In the genomic region with DNA sequence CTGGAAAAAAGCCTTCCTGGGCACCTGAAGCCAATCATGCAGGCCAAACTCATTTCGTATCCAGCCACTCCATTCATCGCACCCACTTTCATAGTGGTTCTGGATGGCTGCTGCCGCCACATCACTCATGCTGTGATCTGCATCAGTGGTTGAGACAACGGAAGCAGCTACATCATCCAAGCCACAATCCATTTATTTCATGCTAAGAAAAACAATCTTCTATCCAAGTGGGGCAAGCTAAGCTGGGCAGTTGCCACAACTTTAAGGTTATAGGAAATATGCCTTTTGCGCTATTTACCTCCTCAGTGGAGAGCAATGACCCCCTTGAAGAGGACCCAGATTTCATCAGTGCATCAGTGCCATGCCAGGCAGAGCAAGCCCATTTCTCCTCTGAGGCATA, we compare ENCODE assay signal across 22 cellular contexts.
DNase-seq lines count a peak whose midpoint lies in the region; ATAC-seq, FAIRE-seq and TF ChIP-seq lines count a peak whose summit lies in the region.
"Had no signal": no experiment of that assay in that cellular context is flagged by ENCODE, and none has a peak within 500 bp of the region (broad histone marks: within the 10 kb centered on the region; RNA-seq: fewer than 3 reads in every experiment).

No MANE protein-coding gene starts in this region.

- no peaks in the 10 kb centered on the region for H3K36me3 Mint-ChIP-seq in effector memory CD8-positive, alpha-beta T cell (ENCODE audit: insufficient read depth)
- H3K36me3 Mint-ChIP-seq: CD4-positive, CD25-positive, alpha-beta regulatory T cell had no signal

- DNase-seq in RCC 7860 (ENCODE audit: low spot score) (peak; percentile 7), astrocyte of the hippocampus (ENCODE audit: low read depth, low spot score) (peak; percentile 15), kidney tubule cell (ENCODE audit: low spot score) (peak; percentile 69), LoVo (ENCODE audit: low spot score) (no peak), GM13976 (ENCODE audit: low spot score) (no peak)
- DNase-seq in effector memory CD8-positive, alpha-beta T cell = no peak
- DNase-seq: CD4-positive, CD25-positive, alpha-beta regulatory T cell; DMS53; H9; HFFc6; KBM-7; MG63; NCI-H1105 treated with DMSO at 0.1 percent for 48 hours; NCI-H2029; NCI-H446; NCI-H524 treated with DMSO at 0.1 percent for 48 hours; NCI-H774; PC-3; Right ventricle myocardium superior; RPMI8226 had no signal

- H3K27me3 Mint-ChIP-seq in effector memory CD8-positive, alpha-beta T cell = no peaks in the 10 kb centered on the region
- H3K27me3 Mint-ChIP-seq: CD4-positive, CD25-positive, alpha-beta regulatory T cell had no signal

- no peak for ATAC-seq in effector memory CD8-positive, alpha-beta T cell (replicated peaks)
- ATAC-seq in GM19035 (IDR thresholded peaks at IDR 0.05; ENCODE audit: unreplicated experiment) = no peak
- ATAC-seq: GM23338, PC-3 had no signal

- in situ Hi-C loops in GM13976 (cut with MboI; ENCODE audit: low sequenced_read_pairs, unreplicated experiment) = no loop called here

- no peaks in the 10 kb centered on the region for H3K9me3 Mint-ChIP-seq in effector memory CD8-positive, alpha-beta T cell
- H3K9me3 Mint-ChIP-seq: GM23338, HFFc6 had no signal

- no peak for TF ChIP-seq CTCF in GM13976 (IDR thresholded peaks at IDR 0.05; ENCODE audit: borderline replicate concordance, control extremely low read depth, extremely low read depth, insufficient read depth, missing control alignments)

- H3K27ac Mint-ChIP-seq in effector memory CD8-positive, alpha-beta T cell = no peak overlapping the region
- H3K27ac Mint-ChIP-seq: CD4-positive, CD25-positive, alpha-beta regulatory T cell; GM23338; H9; HFFc6 had no signal

- no peaks in the 10 kb centered on the region for H3K4me1 Mint-ChIP-seq in effector memory CD8-positive, alpha-beta T cell (ENCODE audit: low read depth in 2 of 2)
- H3K4me1 Mint-ChIP-seq: CD4-positive, CD25-positive, alpha-beta regulatory T cell; GM23338; H9 had no signal

- no peak overlapping the region for H3K4me3 Mint-ChIP-seq in effector memory CD8-positive, alpha-beta T cell
- H3K4me3 Mint-ChIP-seq: CD4-positive, CD25-positive, alpha-beta regulatory T cell; GM23338; H9; HFFc6 had no signal

- no peak for FAIRE-seq in RCC 7860 (lab: Jason Lieb, UNC)

Comparison
In these comparisons a context has a peak if more than half of its experiments do, and no peak if none do; other contexts are left out.
1. DNase-seq: peak in RCC 7860 (single experiment), astrocyte of the hippocampus (single experiment) and kidney tubule cell (single experiment); none in effector memory CD8-positive, alpha-beta T cell (0 of 3), LoVo (single experiment) and GM13976 (single experiment).